Comparison of ENCODE assay signal across 27 cellular contexts in the genomic region with DNA sequence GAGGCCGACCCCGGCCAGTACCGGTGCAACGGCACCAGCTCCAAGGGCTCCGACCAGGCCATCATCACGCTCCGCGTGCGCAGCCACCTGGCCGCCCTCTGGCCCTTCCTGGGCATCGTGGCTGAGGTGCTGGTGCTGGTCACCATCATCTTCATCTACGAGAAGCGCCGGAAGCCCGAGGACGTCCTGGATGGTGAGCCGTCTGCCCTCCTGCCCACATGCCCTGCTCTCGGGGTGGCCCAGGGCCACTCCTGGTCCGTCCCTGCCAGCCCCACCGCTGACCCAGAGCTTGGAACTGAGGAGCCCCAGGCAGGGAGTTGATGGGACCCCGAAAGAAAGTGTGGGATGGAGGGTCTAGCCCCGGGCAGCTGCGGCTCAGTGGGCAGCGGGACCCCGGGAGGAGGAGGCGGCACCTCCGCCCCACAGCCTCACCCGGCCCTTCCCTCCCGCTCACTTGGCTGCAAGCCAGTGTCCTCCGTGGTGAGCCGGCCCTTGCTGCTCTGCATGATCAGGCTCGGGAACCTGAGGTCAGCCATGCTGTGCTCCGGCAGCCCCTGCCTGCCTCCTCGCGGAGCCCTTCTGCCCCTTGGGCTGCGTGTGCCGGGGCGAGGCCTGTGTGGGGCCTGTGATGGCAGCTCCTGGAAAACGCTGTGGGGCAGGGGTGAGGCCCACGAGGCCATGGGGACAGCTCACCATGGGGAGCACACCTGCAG. TPM values are rescaled to one million over a fixed set of nuclear protein-coding genes. Genes with fewer than 3 reads are reported as not detected.
A peak's percentile ranks its signal among the peaks of the same experiment; 100 is the strongest.
DNase-seq lines count a peak whose midpoint lies in the region; ATAC-seq, FAIRE-seq and TF ChIP-seq lines count a peak whose summit lies in the region.
"Had no signal": no experiment of that assay in that cellular context is flagged by ENCODE, and none has a peak within 500 bp of the region (broad histone marks: within the 10 kb centered on the region; RNA-seq: fewer than 3 reads in every experiment).

No MANE protein-coding gene starts in this region.

- H3K27me3 ChIP-seq in adrenal gland (no peaks in the 10 kb centered on the region), right atrium auricular region (no peaks in the 10 kb centered on the region), small intestine (ENCODE audit: control insufficient read depth in 2 of 2, insufficient read depth in 2 of 2, low read length in 2 of 2) (peaks cover 0 to 2% of the 10 kb centered on the region in 2 donors)
- H3K27me3 ChIP-seq: MG63 had no signal

- H3K27ac ChIP-seq in adrenal gland = peak overlapping the region in 3 of 5 donors; percentile 86 to 94 (median 89)
- H3K27ac ChIP-seq in right atrium auricular region = peak overlapping the region; percentile 10 to 21
- no peak overlapping the region for H3K27ac ChIP-seq in small intestine (ENCODE audit: low read depth in 1 of 2, low read length in 1 of 2)
- H3K27ac ChIP-seq: BLaER1 treated with 17β-estradiol and CSF1 and Interleukin-3, amounts not matched to agents 10 nM and 100 nM had no signal

- TF ChIP-seq CTCF in adrenal gland (IDR thresholded peaks at IDR 0.05) (no peak), right atrium auricular region (IDR thresholded peaks at IDR 0.05) (no peak)

- WGBS in adrenal gland, 4 donors = 71 to 83% (median 74%) methylated on average over 9 to 40 of the region's 40 CpGs
- WGBS in small intestine, 3 donors = 84 to 88% (median 86%) methylated on average over 36 to 40 of the region's 40 CpGs

- FAIRE-seq in small intestine (lab: Jason Lieb, UNC) = no peak
- FAIRE-seq: A204.1, GM18507 had no signal

- no peak for TF ChIP-seq POLR2A in adrenal gland (IDR thresholded peaks at IDR 0.05)

- H3K9me3 ChIP-seq in adrenal gland (replicated peaks in 1 of 3) (no peaks in the 10 kb centered on the region), right atrium auricular region (no peaks in the 10 kb centered on the region), small intestine (ENCODE audit: control insufficient read depth, low read depth) (no peaks in the 10 kb centered on the region)
- H3K9me3 ChIP-seq: BLaER1 treated with 17β-estradiol and CSF1 and Interleukin-3, amounts not matched to agents 10 nM and 100 nM; MG63 had no signal

- intact Hi-C loops in left ventricle myocardium superior (cut with micrococcal nuclease) = no loop called here
- intact Hi-C loops in cardiac septum (cut with DNase I) = no loop called here
- intact Hi-C loops in adrenal gland (cut with DNase I) = no loop called here
- intact Hi-C loops in posterior vena cava (cut with DNase I) = loop anchor here in 1 of 2 donors (10.0 kb wide), 1 partner anchor 143 kb away; no protein-coding TSS in a partner anchor

- H3K36me3 ChIP-seq in adrenal gland (replicated peaks in 1 of 2) (peaks cover 0 to 35% of the 10 kb centered on the region in 2 donors), right atrium auricular region (peaks cover 52% of the 10 kb centered on the region), small intestine (ENCODE audit: control insufficient read depth in 2 of 2, insufficient read depth in 2 of 2, low read length in 2 of 2) (peaks cover 15% of the 10 kb centered on the region in 2 donors)

- DNase-seq in left ventricle myocardium superior (peak; percentile 67), cardiac septum (ENCODE audit: low spot score) (no peak), adrenal gland (peak in 6 of 7 donors; percentile 47 to 78 (median 70)), right atrium auricular region (ENCODE audit: low spot score) (no peak), posterior vena cava (ENCODE audit: low spot score) (peak; percentile 75), DMS 273 (lab: John Stamatoyannopoulos, UW; ENCODE audit: unreplicated experiment) (no peak), small intestine (no peak), EL (no peak)
- DNase-seq: AML-193; CD4-positive, alpha-beta T cell; COR-L47; DMS 273 treated with DMSO at 0.1 percent for 48 hours; DMS79; GF-D8; H7; KBM-7; MG63; NCI-H2029; NCI-H446; NCI-H524 treated with DMSO at 0.1 percent for 48 hours; NCI-H774; PC-3; SHP77; T-cell had no signal

- no peak overlapping the region for H3K4me3 ChIP-seq in adrenal gland
- H3K4me3 ChIP-seq in right atrium auricular region = no peak overlapping the region
- no peak overlapping the region for H3K4me3 ChIP-seq in small intestine (ENCODE audit: low read depth in 1 of 2, low read length in 2 of 2)
- H3K4me3 ChIP-seq: BLaER1 treated with 17β-estradiol and CSF1 and Interleukin-3, amounts not matched to agents 10 nM and 100 nM; MG63 had no signal

- ATAC-seq in left ventricle myocardium superior = no peak
- ATAC-seq: PC-3, T-cell had no signal

- H3K4me1 ChIP-seq in adrenal gland (replicated peaks in 1 of 2) (peaks cover 37 to 48% of the 10 kb centered on the region in 2 donors), right atrium auricular region (peaks cover 0 to 48% of the 10 kb centered on the region in 2 donors), small intestine (ENCODE audit: control insufficient read depth in 2 of 2, insufficient read depth in 1 of 2, low read depth in 1 of 2, low read length in 1 of 2) (no peaks in the 10 kb centered on the region)

RNA-seq across cellular contexts. Expression of a gene that starts 8.1 kb away (rescaled TPM):
- 14.3 TPM for total RNA-seq in left ventricle myocardium superior
- 12.0 TPM for total RNA-seq in cardiac septum
- 1 to 10 TPM in 7 of 8 donors, under 1 TPM in 1; 0.74 to 9.1 (median 7.6) TPM for total RNA-seq in adrenal gland
- polyA plus RNA-seq in adrenal gland = 1 to 10 TPM in 2 of 3 donors, under 1 TPM in 1; 0.98 to 2.5 (median 1.1) TPM
- total RNA-seq in right atrium auricular region = 10 to 100 TPM in 1 of 2 donors, 1 to 10 TPM in 1; 1.4 to 11.1 TPM
- under 1 TPM; 0.10 to 0.37 TPM for total RNA-seq in posterior vena cava
- under 1 TPM in 1 of 3 donors, not detected in 2; 0.58 TPM for polyA plus RNA-seq in small intestine

RNA-seq across cellular contexts. Expression of a gene that starts 9.2 kb away (rescaled TPM):
- total RNA-seq in left ventricle myocardium superior (1,923 TPM), cardiac septum (1,183 TPM), adrenal gland (1,000 to 10,000 TPM in 1 of 8 donors, 100 to 1,000 TPM in 7; 705 to 1,372 (median 832) TPM), right atrium auricular region (1,000 to 10,000 TPM; 1,033 to 1,569 TPM), posterior vena cava (100 to 1,000 TPM; 288 to 300 TPM)
- polyA plus RNA-seq in adrenal gland (1,000 to 10,000 TPM in 2 of 3 donors, 100 to 1,000 TPM in 1; 481 to 2,214 (median 1,591) TPM), small intestine (100 to 1,000 TPM; 208 to 443 (median 305) TPM)

RNA-seq across cellular contexts. Expression of a gene that starts 37.7 kb away (rescaled TPM):
- 0.37 TPM for total RNA-seq in left ventricle myocardium superior
- 0.43 TPM for total RNA-seq in cardiac septum
- 1 to 10 TPM in 2 of 8 donors, under 1 TPM in 4, not detected in 2; 0.35 to 2.4 (median 0.80) TPM for total RNA-seq in adrenal gland
- polyA plus RNA-seq in adrenal gland = 1 to 10 TPM in 2 of 3 donors, not detected in 1; 1.3 to 1.9 TPM
- total RNA-seq in right atrium auricular region = under 1 TPM in 1 of 2 donors, not detected in 1; 0.79 TPM
- total RNA-seq in posterior vena cava = under 1 TPM; 0.74 to 0.76 TPM
- polyA plus RNA-seq in small intestine = 1 to 10 TPM in 2 of 3 donors, under 1 TPM in 1; 0.89 to 5.7 (median 1.9) TPM
- total RNA-seq: PC-3 had no signal

RNA-seq across cellular contexts. Expression of a gene that starts 50.0 kb away (rescaled TPM):
- total RNA-seq in left ventricle myocardium superior = 110 TPM
- total RNA-seq in cardiac septum = 78.2 TPM
- 10 to 100 TPM; 42.4 to 74.6 (median 59.6) TPM for total RNA-seq in adrenal gland
- polyA plus RNA-seq in adrenal gland = 100 to 1,000 TPM in 2 of 3 donors, 10 to 100 TPM in 1; 22.2 to 151 (median 124) TPM
- total RNA-seq in right atrium auricular region = 10 to 100 TPM; 55.8 to 75.0 TPM
- 10 to 100 TPM; 41.1 to 45.8 TPM for total RNA-seq in posterior vena cava
- 100 to 1,000 TPM in 2 of 3 donors, 10 to 100 TPM in 1; 58.2 to 113 (median 102) TPM for polyA plus RNA-seq in small intestine

RNA-seq across cellular contexts. Expression of a gene that starts 51.8 kb away (rescaled TPM):
- total RNA-seq in left ventricle myocardium superior = 55.5 TPM
- total RNA-seq in cardiac septum = 37.3 TPM
- 10 to 100 TPM; 26.3 to 61.4 (median 40.6) TPM for total RNA-seq in adrenal gland
- 100 to 1,000 TPM in 2 of 3 donors, 10 to 100 TPM in 1; 42.7 to 371 (median 178) TPM for polyA plus RNA-seq in adrenal gland
- total RNA-seq in right atrium auricular region = 10 to 100 TPM; 24.5 to 30.4 TPM
- total RNA-seq in posterior vena cava = 10 to 100 TPM; 25.6 to 30.7 TPM
- 100 to 1,000 TPM in 1 of 3 donors, 10 to 100 TPM in 2; 74.1 to 153 (median 99.4) TPM for polyA plus RNA-seq in small intestine

Comparison
In these comparisons a context has a peak if more than half of its experiments do, and no peak if none do; other contexts are left out.
1. DNase-seq: peak in left ventricle myocardium superior (single experiment), adrenal gland (6 of 7) and posterior vena cava (single experiment); none in cardiac septum (single experiment), right atrium auricular region (single experiment), DMS 273 (single experiment), small intestine (single experiment) and EL (single experiment).
2. H3K27ac ChIP-seq: peak in adrenal gland (3 of 5) and right atrium auricular region (2 of 2); none in small intestine (0 of 2).